1 cellular context compared by ENCODE assay signal in genomic region chr6:111793711-111794111, GRCh38.
A peak's percentile ranks its signal among the peaks of the same experiment; 100 is the strongest.
TF ChIP-seq lines count a peak whose summit lies in the region.

No MANE protein-coding gene starts in this region.

TF ChIP-seq in HepG2, 621 proteins besides CTCF, POLR2A, EP300 and RAD21 (continued from another document and continues in another):
- TF ChIP-seq FIP1L1 (IDR thresholded peaks at IDR 0.05; ENCODE audit: borderline replicate concordance, insufficient read depth, low read depth, low read length), result no peak
- TF ChIP-seq ZNF660 (CRISPR knock-in tag; IDR thresholded peaks at IDR 0.05; ENCODE audit: borderline replicate concordance, low read depth), result no peak
- TF ChIP-seq PPARG (CRISPR knock-in tag; conservative IDR thresholded peaks at IDR 0.05), result no peak
- TF ChIP-seq, protein P1, sequence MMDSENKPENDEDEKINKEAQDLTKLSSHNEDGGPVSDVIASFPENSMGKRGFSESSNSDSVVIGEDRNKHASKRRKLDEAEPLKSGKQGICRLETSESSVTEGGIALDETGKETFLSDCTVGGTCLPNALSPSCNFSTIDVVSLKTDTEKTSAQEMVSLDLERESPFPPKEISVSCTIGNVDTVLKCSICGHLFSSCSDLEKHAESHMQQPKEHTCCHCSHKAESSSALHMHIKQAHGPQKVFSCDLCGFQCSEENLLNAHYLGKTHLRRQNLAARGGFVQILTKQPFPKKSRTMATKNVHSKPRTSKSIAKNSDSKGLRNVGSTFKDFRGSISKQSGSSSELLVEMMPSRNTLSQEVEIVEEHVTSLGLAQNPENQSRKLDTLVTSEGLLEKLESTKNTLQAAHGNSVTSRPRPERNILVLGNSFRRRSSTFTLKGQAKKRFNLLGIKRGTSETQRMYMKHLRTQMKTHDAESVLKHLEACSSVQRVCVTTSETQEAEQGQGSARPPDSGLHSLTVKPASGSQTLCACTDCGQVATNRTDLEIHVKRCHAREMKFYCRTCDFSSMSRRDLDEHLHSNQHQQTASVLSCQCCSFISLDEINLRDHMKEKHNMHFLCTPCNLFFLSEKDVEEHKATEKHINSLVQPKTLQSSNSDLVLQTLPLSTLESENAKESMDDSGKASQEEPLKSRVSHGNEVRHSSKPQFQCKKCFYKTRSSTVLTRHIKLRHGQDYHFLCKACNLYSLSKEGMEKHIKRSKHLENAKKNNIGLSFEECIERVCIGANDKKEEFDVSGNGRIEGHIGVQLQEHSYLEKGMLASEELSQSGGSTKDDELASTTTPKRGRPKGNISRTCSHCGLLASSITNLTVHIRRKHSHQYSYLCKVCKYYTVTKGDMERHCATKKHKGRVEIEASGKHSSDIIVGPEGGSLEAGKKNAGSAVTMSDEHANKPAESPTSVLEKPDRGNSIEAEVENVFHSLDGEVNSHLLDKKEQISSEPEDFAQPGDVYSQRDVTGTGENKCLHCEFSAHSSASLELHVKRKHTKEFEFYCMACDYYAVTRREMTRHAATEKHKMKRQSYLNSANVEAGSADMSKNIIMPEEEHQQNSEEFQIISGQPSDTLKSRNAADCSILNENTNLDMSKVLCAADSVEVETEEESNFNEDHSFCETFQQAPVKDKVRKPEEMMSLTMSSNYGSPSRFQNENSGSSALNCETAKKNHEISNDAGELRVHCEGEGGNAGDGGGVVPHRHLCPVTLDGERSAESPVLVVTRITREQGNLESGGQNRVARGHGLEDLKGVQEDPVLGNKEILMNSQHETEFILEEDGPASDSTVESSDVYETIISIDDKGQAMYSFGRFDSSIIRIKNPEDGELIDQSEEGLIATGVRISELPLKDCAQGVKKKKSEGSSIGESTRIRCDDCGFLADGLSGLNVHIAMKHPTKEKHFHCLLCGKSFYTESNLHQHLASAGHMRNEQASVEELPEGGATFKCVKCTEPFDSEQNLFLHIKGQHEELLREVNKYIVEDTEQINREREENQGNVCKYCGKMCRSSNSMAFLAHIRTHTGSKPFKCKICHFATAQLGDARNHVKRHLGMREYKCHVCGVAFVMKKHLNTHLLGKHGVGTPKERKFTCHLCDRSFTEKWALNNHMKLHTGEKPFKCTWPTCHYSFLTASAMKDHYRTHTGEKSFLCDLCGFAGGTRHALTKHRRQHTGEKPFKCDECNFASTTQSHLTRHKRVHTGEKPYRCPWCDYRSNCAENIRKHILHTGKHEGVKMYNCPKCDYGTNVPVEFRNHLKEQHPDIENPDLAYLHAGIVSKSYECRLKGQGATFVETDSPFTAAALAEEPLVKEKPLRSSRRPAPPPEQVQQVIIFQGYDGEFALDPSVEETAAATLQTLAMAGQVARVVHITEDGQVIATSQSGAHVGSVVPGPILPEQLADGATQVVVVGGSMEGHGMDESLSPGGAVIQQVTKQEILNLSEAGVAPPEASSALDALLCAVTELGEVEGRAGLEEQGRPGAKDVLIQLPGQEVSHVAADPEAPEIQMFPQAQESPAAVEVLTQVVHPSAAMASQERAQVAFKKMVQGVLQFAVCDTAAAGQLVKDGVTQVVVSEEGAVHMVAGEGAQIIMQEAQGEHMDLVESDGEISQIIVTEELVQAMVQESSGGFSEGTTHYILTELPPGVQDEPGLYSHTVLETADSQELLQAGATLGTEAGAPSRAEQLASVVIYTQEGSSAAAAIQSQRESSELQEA (CRISPR knock-in tag; IDR thresholded peaks at IDR 0.05; ENCODE audit: not compliant biosample characterization), result no peak
- TF ChIP-seq, protein P2, sequence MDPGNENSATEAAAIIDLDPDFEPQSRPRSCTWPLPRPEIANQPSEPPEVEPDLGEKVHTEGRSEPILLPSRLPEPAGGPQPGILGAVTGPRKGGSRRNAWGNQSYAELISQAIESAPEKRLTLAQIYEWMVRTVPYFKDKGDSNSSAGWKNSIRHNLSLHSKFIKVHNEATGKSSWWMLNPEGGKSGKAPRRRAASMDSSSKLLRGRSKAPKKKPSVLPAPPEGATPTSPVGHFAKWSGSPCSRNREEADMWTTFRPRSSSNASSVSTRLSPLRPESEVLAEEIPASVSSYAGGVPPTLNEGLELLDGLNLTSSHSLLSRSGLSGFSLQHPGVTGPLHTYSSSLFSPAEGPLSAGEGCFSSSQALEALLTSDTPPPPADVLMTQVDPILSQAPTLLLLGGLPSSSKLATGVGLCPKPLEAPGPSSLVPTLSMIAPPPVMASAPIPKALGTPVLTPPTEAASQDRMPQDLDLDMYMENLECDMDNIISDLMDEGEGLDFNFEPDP (CRISPR knock-in tag; conservative IDR thresholded peaks at IDR 0.05), result no peak
- no peak for TF ChIP-seq ZSCAN20 (CRISPR knock-in tag; IDR thresholded peaks at IDR 0.05; ENCODE audit: borderline replicate concordance)
- no peak for TF ChIP-seq ZNF672 (CRISPR knock-in tag; IDR thresholded peaks at IDR 0.05)
- TF ChIP-seq SNRNP70 (IDR thresholded peaks at IDR 0.05; ENCODE audit: low read depth, low read length), result no peak
- TF ChIP-seq NCOA1 (CRISPR knock-in tag; IDR thresholded peaks at IDR 0.05), result no peak; the same call in 1 of the 2 replicates
- TF ChIP-seq ATF1 (CRISPR knock-in tag; IDR thresholded peaks at IDR 0.05), result no peak
- no peak for TF ChIP-seq TRIM24 (CRISPR knock-in tag; IDR thresholded peaks at IDR 0.05)
- TF ChIP-seq MNT (IDR thresholded peaks at IDR 0.05), result no peak
- TF ChIP-seq, protein P3, sequence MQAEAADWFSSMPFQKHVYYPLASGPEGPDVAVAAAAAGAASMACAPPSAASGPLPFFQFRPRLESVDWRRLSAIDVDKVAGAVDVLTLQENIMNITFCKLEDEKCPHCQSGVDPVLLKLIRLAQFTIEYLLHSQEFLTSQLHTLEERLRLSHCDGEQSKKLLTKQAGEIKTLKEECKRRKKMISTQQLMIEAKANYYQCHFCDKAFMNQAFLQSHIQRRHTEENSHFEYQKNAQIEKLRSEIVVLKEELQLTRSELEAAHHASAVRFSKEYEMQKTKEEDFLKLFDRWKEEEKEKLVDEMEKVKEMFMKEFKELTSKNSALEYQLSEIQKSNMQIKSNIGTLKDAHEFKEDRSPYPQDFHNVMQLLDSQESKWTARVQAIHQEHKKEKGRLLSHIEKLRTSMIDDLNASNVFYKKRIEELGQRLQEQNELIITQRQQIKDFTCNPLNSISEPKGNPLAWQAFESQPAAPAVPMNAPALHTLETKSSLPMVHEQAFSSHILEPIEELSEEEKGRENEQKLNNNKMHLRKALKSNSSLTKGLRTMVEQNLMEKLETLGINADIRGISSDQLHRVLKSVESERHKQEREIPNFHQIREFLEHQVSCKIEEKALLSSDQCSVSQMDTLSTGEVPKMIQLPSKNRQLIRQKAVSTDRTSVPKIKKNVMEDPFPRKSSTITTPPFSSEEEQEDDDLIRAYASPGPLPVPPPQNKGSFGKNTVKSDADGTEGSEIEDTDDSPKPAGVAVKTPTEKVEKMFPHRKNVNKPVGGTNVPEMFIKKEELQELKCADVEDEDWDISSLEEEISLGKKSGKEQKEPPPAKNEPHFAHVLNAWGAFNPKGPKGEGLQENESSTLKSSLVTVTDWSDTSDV (CRISPR knock-in tag; IDR thresholded peaks at IDR 0.05), result no peak
- no peak for TF ChIP-seq ZNF891 (CRISPR knock-in tag; IDR thresholded peaks at IDR 0.05)
- TF ChIP-seq ZNF143 (CRISPR knock-in tag; IDR thresholded peaks at IDR 0.05), result no peak
- no peak for TF ChIP-seq NFYC (CRISPR knock-in tag; IDR thresholded peaks at IDR 0.05)
- no peak for TF ChIP-seq ZNF800 (CRISPR knock-in tag; IDR thresholded peaks at IDR 0.05)
- no peak for TF ChIP-seq ZNF33A (CRISPR knock-in tag; IDR thresholded peaks at IDR 0.05; ENCODE audit: borderline replicate concordance)
- no peak for TF ChIP-seq GZF1 (CRISPR knock-in tag; IDR thresholded peaks at IDR 0.05)
- peak; percentile 23; the same call in 1 of the 2 replicates for TF ChIP-seq PAXIP1 (CRISPR knock-in tag; conservative IDR thresholded peaks at IDR 0.05)
- TF ChIP-seq FOXA1 (IDR thresholded peaks at IDR 0.05), result no peak
- no peak for TF ChIP-seq FOXA1 (CRISPR knock-in tag; IDR thresholded peaks at IDR 0.05)
- no peak for TF ChIP-seq TMF1 (CRISPR knock-in tag; IDR thresholded peaks at IDR 0.05; ENCODE audit: low read depth)
- TF ChIP-seq EZH2 (conservative IDR thresholded peaks at IDR 0.05; ENCODE audit: low read depth, low read length), result no peak
- TF ChIP-seq RFXANK (CRISPR knock-in tag; IDR thresholded peaks at IDR 0.05), result no peak
- TF ChIP-seq ZNF33B (CRISPR knock-in tag; IDR thresholded peaks at IDR 0.05), result no peak
- TF ChIP-seq ZNF761 (CRISPR knock-in tag; conservative IDR thresholded peaks at IDR 0.05), result no peak
- no peak for TF ChIP-seq NFIB (CRISPR knock-in tag; IDR thresholded peaks at IDR 0.05; ENCODE audit: borderline replicate concordance)
- no peak for TF ChIP-seq ERF (CRISPR knock-in tag; IDR thresholded peaks at IDR 0.05)
- no peak for TF ChIP-seq PTBP1 (IDR thresholded peaks at IDR 0.05; ENCODE audit: low read depth, low read length, poor library complexity, severe bottlenecking)
- no peak for TF ChIP-seq TGIF2 (CRISPR knock-in tag; IDR thresholded peaks at IDR 0.05)
- TF ChIP-seq CHD2 (IDR thresholded peaks at IDR 0.05; ENCODE audit: low read depth, low read length), result no peak
- no peak for TF ChIP-seq MBD4 (IDR thresholded peaks at IDR 0.05; ENCODE audit: borderline replicate concordance, low read length)
- no peak for TF ChIP-seq AKAP8 (CRISPR knock-in tag; IDR thresholded peaks at IDR 0.05)
- no peak for TF ChIP-seq REL (CRISPR knock-in tag; conservative IDR thresholded peaks at IDR 0.05)
- TF ChIP-seq SAFB2 (CRISPR knock-in tag; IDR thresholded peaks at IDR 0.05; ENCODE audit: borderline replicate concordance, low read depth), result no peak
- TF ChIP-seq ZFAT (CRISPR knock-in tag; conservative IDR thresholded peaks at IDR 0.05), result no peak
- TF ChIP-seq MIER2 (CRISPR knock-in tag; IDR thresholded peaks at IDR 0.05), result no peak
- peak; percentile 66 for TF ChIP-seq XRCC5 (optimal IDR thresholded peaks at IDR 0.05; ENCODE audit: low read length)
- no peak for TF ChIP-seq ZNF562 (CRISPR knock-in tag; IDR thresholded peaks at IDR 0.05; ENCODE audit: borderline replicate concordance)
- no peak for TF ChIP-seq SP2 (CRISPR knock-in tag; IDR thresholded peaks at IDR 0.05)
- no peak for TF ChIP-seq ZNF431 (CRISPR knock-in tag; IDR thresholded peaks at IDR 0.05; ENCODE audit: borderline replicate concordance, low read depth)
- no peak for TF ChIP-seq SIN3A (IDR thresholded peaks at IDR 0.05; ENCODE audit: borderline replicate concordance, low read depth, low read length)
- TF ChIP-seq KDM2A (CRISPR knock-in tag; IDR thresholded peaks at IDR 0.05; ENCODE audit: borderline replicate concordance, low read depth), result peak; percentile 17; the same call in 1 of the 2 replicates
- no peak for TF ChIP-seq ZBTB21 (CRISPR knock-in tag; IDR thresholded peaks at IDR 0.05)
- no peak for TF ChIP-seq ZFP36 (IDR thresholded peaks at IDR 0.05; ENCODE audit: borderline replicate concordance, low read depth, low read length, partially characterized antibody)
- TF ChIP-seq NCOA5 (CRISPR knock-in tag; IDR thresholded peaks at IDR 0.05), result no peak
- TF ChIP-seq HMG20B (CRISPR knock-in tag; conservative IDR thresholded peaks at IDR 0.05), result no peak
- no peak for TF ChIP-seq KAT2B (IDR thresholded peaks at IDR 0.05; ENCODE audit: borderline replicate concordance, low read depth, low read length)
- TF ChIP-seq ZNF773 (CRISPR knock-in tag; IDR thresholded peaks at IDR 0.05; ENCODE audit: borderline replicate concordance), result no peak
- peak; percentile 82; the same call in 1 of the 2 replicates for TF ChIP-seq MYC (CRISPR knock-in tag; IDR thresholded peaks at IDR 0.05; ENCODE audit: borderline replicate concordance)
- TF ChIP-seq PRMT3 (CRISPR knock-in tag; IDR thresholded peaks at IDR 0.05; ENCODE audit: borderline replicate concordance, low read depth), result no peak
- TF ChIP-seq ZFY (CRISPR knock-in tag; IDR thresholded peaks at IDR 0.05), result peak; percentile 27; the same call in 1 of the 2 replicates
- TF ChIP-seq IRX3 (CRISPR knock-in tag; IDR thresholded peaks at IDR 0.05; ENCODE audit: borderline replicate concordance, low read depth), result no peak
